16 cellular contexts compared by ENCODE assay signal in genomic region chr15:53979051-53979788, GRCh38. TPM values are rescaled to one million over a fixed set of nuclear protein-coding genes. Genes with fewer than 3 reads are reported as not detected.
DNase-seq lines count a peak whose midpoint lies in the region; ATAC-seq and TF ChIP-seq lines count a peak whose summit lies in the region.
"Had no signal": no experiment of that assay in that cellular context is flagged by ENCODE, and none has a peak within 500 bp of the region (broad histone marks: within the 10 kb centered on the region; RNA-seq: fewer than 3 reads in every experiment).

No MANE protein-coding gene starts in this region.

- H3K79me2 ChIP-seq in trophoblast cell (ENCODE audit: control insufficient read depth, insufficient read depth, low read length, poor library complexity): peaks cover 2% of the 10 kb centered on the region

- H2AFZ ChIP-seq in trophoblast cell (ENCODE audit: insufficient read depth, low read length, poor library complexity): no peak overlapping the region

- no peak overlapping the region for H2BK12ac ChIP-seq in trophoblast cell (ENCODE audit: low read length)

- no peaks in the 10 kb centered on the region for H3K9me3 ChIP-seq in BE2C
- H3K9me3 ChIP-seq in trophoblast cell (ENCODE audit: insufficient read depth, low read depth, low read length): no peaks in the 10 kb centered on the region

- H3K4me3 Mint-ChIP-seq in glutamatergic neuron (ENCODE audit: unreplicated experiment): peak overlapping the region; percentile 94
- H3K4me3 Mint-ChIP-seq: dendritic cell treated with granulocyte-macrophage colony-stimulating factor and Interleukin-4, amounts not matched to agents 40 ng/mL and 50 ng/mL, for 4 days; stimulated activated naive CD8-positive, alpha-beta T cell treated with anti-CD3 and anti-CD28 coated beads, Interleukin-15, Interleukin-2, amounts not matched to agents 100 ng/mL and 50 ng/mL, for 24 hours had no signal

- H3K4me2 ChIP-seq in trophoblast cell (ENCODE audit: low read length): peak overlapping the region; percentile 88

- no peak overlapping the region for H3K14ac ChIP-seq in trophoblast cell (ENCODE audit: low read length)

- H3K23ac ChIP-seq in trophoblast cell (ENCODE audit: low read length): no peak overlapping the region

- H3K36me3 ChIP-seq in BE2C (no peaks in the 10 kb centered on the region), trophoblast cell (ENCODE audit: control insufficient read depth in 1 of 2, insufficient read depth in 2 of 2, low read length in 2 of 2) (no peaks in the 10 kb centered on the region)

- H3K27ac ChIP-seq in trophoblast cell (ENCODE audit: low read depth, low read length): no peak overlapping the region

- peaks cover 5% of the 10 kb centered on the region for H3K4me1 Mint-ChIP-seq in glutamatergic neuron (ENCODE audit: low read depth, unreplicated experiment)

- H3K4me3 ChIP-seq in BE2C (ENCODE audit: low read depth, low read length) (peak overlapping the region; percentile 59; the same call in 1 of the 2 replicates), trophoblast cell (ENCODE audit: low read depth, low read length) (no peak overlapping the region)

- DNase-seq in BE2C: no peak
- peak; percentile 11 for DNase-seq in RPMI8226
- DNase-seq in glutamatergic neuron: no peak
- DNase-seq in trophoblast cell: no peak
- no peak for DNase-seq in SIG-M5 (lab: John Stamatoyannopoulos, UW)
- no peak for DNase-seq in NCI-H524 (lab: John Stamatoyannopoulos, UW)
- DNase-seq in AG08396 (ENCODE audit: low spot score): no peak
- DNase-seq: activated CD4-positive, alpha-beta T cell treated with anti-CD3 and anti-CD28 coated beads for 1 hour; activated naive CD4-positive, alpha-beta T cell treated with Interleukin-2 at 50 U/mL for 16 hours; EL; NCI-H2171 treated with DMSO at 0.1 percent for 48 hours had no signal

- H3K79me1 ChIP-seq in trophoblast cell (ENCODE audit: low read length): no peaks in the 10 kb centered on the region

- H3K4me1 ChIP-seq in BE2C (no peaks in the 10 kb centered on the region; the same call in 1 of the 2 replicates), trophoblast cell (ENCODE audit: control insufficient read depth in 1 of 2, insufficient read depth in 2 of 2, low read length in 2 of 2) (no peaks in the 10 kb centered on the region)

- no peak overlapping the region for H2BK120ac ChIP-seq in trophoblast cell (ENCODE audit: insufficient read depth, low read length, poor library complexity)

- H3K18ac ChIP-seq in trophoblast cell (ENCODE audit: low read length): no peak overlapping the region

- no peak overlapping the region for H4K8ac ChIP-seq in trophoblast cell (ENCODE audit: low read depth, low read length)

- no CpG with 5 or more reads among the region's 4 CpGs for WGBS in trophoblast cell (ENCODE audit: extremely low coverage, insufficient coverage, insufficient read length)

- H2AK5ac ChIP-seq in trophoblast cell (ENCODE audit: low read length): no peak overlapping the region

- H4K12ac ChIP-seq in trophoblast cell (ENCODE audit: low read depth, low read length): no peak overlapping the region

- H3K27me3 Mint-ChIP-seq in glutamatergic neuron (ENCODE audit: unreplicated experiment): no peaks in the 10 kb centered on the region

- peaks cover 8% of the 10 kb centered on the region for H3K27me3 ChIP-seq in BE2C
- no peaks in the 10 kb centered on the region for H3K27me3 ChIP-seq in trophoblast cell (ENCODE audit: insufficient read depth, low read length)

- H3K36me3 Mint-ChIP-seq in glutamatergic neuron (ENCODE audit: unreplicated experiment): no peaks in the 10 kb centered on the region

- no peak overlapping the region for H2BK5ac ChIP-seq in trophoblast cell (ENCODE audit: low read depth, low read length, poor library complexity)

- peaks cover 2% of the 10 kb centered on the region for H3K9me3 Mint-ChIP-seq in glutamatergic neuron (ENCODE audit: unreplicated experiment)
- H3K9me3 Mint-ChIP-seq: stimulated activated naive CD8-positive, alpha-beta T cell treated with anti-CD3 and anti-CD28 coated beads, Interleukin-15, Interleukin-2, amounts not matched to agents 100 ng/mL and 50 ng/mL, for 24 hours had no signal

- no peak overlapping the region for H3K27ac Mint-ChIP-seq in glutamatergic neuron (ENCODE audit: unreplicated experiment)
- H3K27ac Mint-ChIP-seq: dendritic cell treated with granulocyte-macrophage colony-stimulating factor and Interleukin-4, amounts not matched to agents 40 ng/mL and 50 ng/mL, for 4 days; stimulated activated naive CD8-positive, alpha-beta T cell treated with anti-CD3 and anti-CD28 coated beads, Interleukin-15, Interleukin-2, amounts not matched to agents 100 ng/mL and 50 ng/mL, for 24 hours had no signal

- ATAC-seq in GM18520 (IDR thresholded peaks at IDR 0.05; ENCODE audit: unreplicated experiment): no peak

- no peak overlapping the region for H4K91ac ChIP-seq in trophoblast cell (ENCODE audit: low read depth, low read length)

- H3K4ac ChIP-seq in trophoblast cell (ENCODE audit: low read depth, low read length): no peak overlapping the region

- no peak overlapping the region for H3K9ac ChIP-seq in trophoblast cell (ENCODE audit: low read length)

- no peak for TF ChIP-seq CTCF in BE2C (IDR thresholded peaks at IDR 0.05; ENCODE audit: low read depth, low read length)
- no peak for TF ChIP-seq CTCF in glutamatergic neuron (IDR thresholded peaks at IDR 0.05; ENCODE audit: partially characterized antibody, unreplicated experiment)

RNA-seq across cellular contexts. Expression of gene UNC13C, which starts 1.0 kb away (rescaled TPM):
- polyA plus RNA-seq in BE2C (2012; ENCODE audit: insufficient read depth, insufficient read length, low read depth): 0.15 TPM
- 0.49 TPM for total RNA-seq in glutamatergic neuron (ENCODE audit: unreplicated experiment)
- polyA plus RNA-seq in trophoblast cell (2013): 0.64 and 0.65 TPM in 2 replicates
- total RNA-seq: left lobe of liver had no signal
- polyA plus RNA-seq: AG04450 had no signal
